ENCODE assay signal across 8 cellular contexts in the genomic region with DNA sequence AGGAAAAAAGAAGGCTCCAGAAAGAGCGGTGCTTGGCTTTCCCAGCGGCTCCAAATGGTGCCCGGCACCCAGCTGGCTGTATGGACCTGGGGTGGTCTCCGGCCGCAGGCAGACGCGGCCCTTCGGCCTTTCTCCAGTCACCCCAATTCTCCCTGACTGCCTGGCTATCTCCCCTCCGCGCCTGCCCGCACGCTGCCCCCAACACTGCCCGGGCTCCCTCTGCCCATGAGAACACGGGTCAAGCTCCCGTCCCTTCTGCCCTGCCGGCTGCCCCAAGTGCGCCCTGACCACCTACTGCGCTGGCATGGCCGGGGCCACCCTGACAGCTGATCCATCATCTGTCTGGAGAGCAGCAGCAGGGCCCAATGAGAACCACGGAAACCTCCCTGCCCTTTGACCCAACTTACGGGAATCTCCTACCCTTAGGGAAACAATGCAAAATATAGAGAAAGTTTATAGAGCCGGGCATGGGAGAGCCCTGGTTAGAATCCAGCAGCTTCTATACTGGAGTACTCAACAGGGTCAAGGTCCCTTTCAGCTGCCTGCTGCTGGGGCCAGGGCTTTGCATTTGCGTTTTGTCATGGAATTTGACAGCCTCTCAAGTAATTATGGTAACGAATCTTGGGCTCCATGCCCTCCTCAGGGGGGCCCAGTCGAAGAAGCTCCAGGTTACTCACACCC. TPM values are rescaled to one million over a fixed set of nuclear protein-coding genes. Genes with fewer than 3 reads are reported as not detected.
DNase-seq lines count a peak whose midpoint lies in the region; ATAC-seq and TF ChIP-seq lines count a peak whose summit lies in the region.

No MANE protein-coding gene starts in this region.

- no peak for TF ChIP-seq CTCF in tibial nerve (IDR thresholded peaks at IDR 0.05)

- H3K4me3 ChIP-seq in mucosa of rectum (ENCODE audit: low read length in 2 of 2) (peak overlapping the region; percentile 78 to 85), tibial nerve (peak overlapping the region; percentile 11 to 81 (median 52))

- H3K36me3 Mint-ChIP-seq in activated CD4-positive, alpha-beta T cell treated with anti-CD3 and anti-CD28 coated beads for 36 hours (ENCODE audit: low read depth), result peaks cover 8% of the 10 kb centered on the region
- H3K36me3 Mint-ChIP-seq in effector memory CD8-positive, alpha-beta T cell (ENCODE audit: insufficient read depth), result peaks cover 3% of the 10 kb centered on the region

- no peak for DNase-seq in activated CD4-positive, alpha-beta T cell treated with anti-CD3 and anti-CD28 coated beads for 36 hours
- no peak for DNase-seq in activated CD4-positive, alpha-beta T cell treated with anti-CD3 and anti-CD28 coated beads for 48 hours
- no peak for DNase-seq in effector memory CD8-positive, alpha-beta T cell
- DNase-seq in tibial nerve (ENCODE audit: low spot score in 2 of 2) (no peak), NCI-H82 treated with DMSO at 0.1 percent for 48 hours (lab: John Stamatoyannopoulos, UW; ENCODE audit: unreplicated experiment) (no peak), mucosa of gallbladder (ENCODE audit: low spot score) (no peak)

- 13 to 55% methylated on average over 1 to 23 of the region's 25 CpGs for WGBS in tibial nerve, 2 donors

- no peak for TF ChIP-seq POLR2A in tibial nerve (IDR thresholded peaks at IDR 0.05)

- TF ChIP-seq EP300 in tibial nerve (IDR thresholded peaks at IDR 0.05), result no peak

- H3K27ac ChIP-seq in mucosa of rectum (ENCODE audit: low read depth in 2 of 2, low read length in 2 of 2) (peak overlapping the region; percentile 95 to 98), tibial nerve (peak overlapping the region; percentile 81 to 96 (median 89))

- peaks cover 23% of the 10 kb centered on the region for H3K4me1 Mint-ChIP-seq in activated CD4-positive, alpha-beta T cell treated with anti-CD3 and anti-CD28 coated beads for 36 hours
- H3K4me1 Mint-ChIP-seq in effector memory CD8-positive, alpha-beta T cell (ENCODE audit: low read depth in 2 of 2), result peaks cover 13% of the 10 kb centered on the region in 2 donors

- H3K9ac ChIP-seq in mucosa of rectum (ENCODE audit: low read depth in 1 of 2, low read length in 2 of 2), result peak overlapping the region; percentile 77 to 90

- intact Hi-C loops in activated CD4-positive, alpha-beta T cell treated with anti-CD3 and anti-CD28 coated beads for 36 hours (cut with DNase I, micrococcal nuclease), result loop anchor here (1.0 to 2.0 kb wide), 3 partner anchors 10 to 80 kb away; a partner anchor contains a TSS

- H3K9me3 ChIP-seq in mucosa of rectum (ENCODE audit: control insufficient read depth in 2 of 2, low read length in 2 of 2) (no peaks in the 10 kb centered on the region), tibial nerve (no peaks in the 10 kb centered on the region)

- H3K27me3 ChIP-seq in mucosa of rectum (ENCODE audit: control insufficient read depth in 2 of 2, insufficient read depth in 2 of 2, low read length in 2 of 2) (no peaks in the 10 kb centered on the region), tibial nerve (no peaks in the 10 kb centered on the region)

- no peaks in the 10 kb centered on the region for H3K27me3 Mint-ChIP-seq in activated CD4-positive, alpha-beta T cell treated with anti-CD3 and anti-CD28 coated beads for 36 hours
- H3K27me3 Mint-ChIP-seq in effector memory CD8-positive, alpha-beta T cell, result no peaks in the 10 kb centered on the region

- ATAC-seq in activated CD4-positive, alpha-beta T cell treated with anti-CD3 and anti-CD28 coated beads for 36 hours, result no peak
- no peak for ATAC-seq in effector memory CD8-positive, alpha-beta T cell (replicated peaks)
- ATAC-seq in HG03378 (IDR thresholded peaks at IDR 0.05; ENCODE audit: unreplicated experiment), result no peak

- CTCF ChIA-PET in activated CD4-positive, alpha-beta T cell treated with anti-CD3 and anti-CD28 coated beads for 36 hours (lab: Charles Lee), result interaction anchor here (0.6 to 1.5 kb wide), 3 partner anchors 9 to 548 kb away, joined by 3 to 5 read pairs (median 3); no protein-coding TSS in a partner anchor

- H3K4me3 Mint-ChIP-seq in activated CD4-positive, alpha-beta T cell treated with anti-CD3 and anti-CD28 coated beads for 36 hours, result peak overlapping the region; percentile 81
- peak overlapping the region; percentile 40 to 82 for H3K4me3 Mint-ChIP-seq in effector memory CD8-positive, alpha-beta T cell

- no peaks in the 10 kb centered on the region for H3K9me3 Mint-ChIP-seq in activated CD4-positive, alpha-beta T cell treated with anti-CD3 and anti-CD28 coated beads for 36 hours (ENCODE audit: low read depth)
- H3K9me3 Mint-ChIP-seq in effector memory CD8-positive, alpha-beta T cell, result no peaks in the 10 kb centered on the region

- H3K4me1 ChIP-seq in mucosa of rectum (ENCODE audit: control insufficient read depth in 2 of 2, insufficient read depth in 2 of 2, low read length in 2 of 2) (peaks cover 7 to 14% of the 10 kb centered on the region in 2 donors), tibial nerve (peaks cover 0 to 21% (median 5%) of the 10 kb centered on the region in 4 donors)

- peak overlapping the region; percentile 90 for H3K27ac Mint-ChIP-seq in activated CD4-positive, alpha-beta T cell treated with anti-CD3 and anti-CD28 coated beads for 36 hours
- H3K27ac Mint-ChIP-seq in effector memory CD8-positive, alpha-beta T cell, result peak overlapping the region in 1 of 2 donors; percentile 86

- POLR2A ChIA-PET in activated CD4-positive, alpha-beta T cell treated with anti-CD3 and anti-CD28 coated beads for 36 hours (lab: Charles Lee), result interaction anchor here (1.3 kb wide), 1 partner anchor 30 kb away, joined by 4 read pairs; a partner anchor contains a TSS

- H3K36me3 ChIP-seq in mucosa of rectum (ENCODE audit: control insufficient read depth in 2 of 2, insufficient read depth in 2 of 2, low read length in 2 of 2), result no peaks in the 10 kb centered on the region
- no peaks in the 10 kb centered on the region for H3K36me3 ChIP-seq in tibial nerve

RNA-seq across cellular contexts. Expression of a gene that starts 1.2 kb away (rescaled TPM):
- 10 to 100 TPM; 27.6 to 30.5 TPM for total RNA-seq in activated CD4-positive, alpha-beta T cell treated with anti-CD3 and anti-CD28 coated beads for 36 hours
- 10 to 100 TPM; 40.9 to 76.5 (median 55.7) TPM for total RNA-seq in tibial nerve
- total RNA-seq in mucosa of gallbladder, result 75.3 TPM

RNA-seq across cellular contexts. Expression of a gene that starts 26.8 kb away (rescaled TPM):
- total RNA-seq in activated CD4-positive, alpha-beta T cell treated with anti-CD3 and anti-CD28 coated beads for 36 hours, result 10 to 100 TPM; 10.4 to 11.3 TPM
- total RNA-seq in tibial nerve (10 to 100 TPM; 17.8 to 40.6 (median 27.0) TPM), mucosa of gallbladder (32.2 TPM)

RNA-seq across cellular contexts. Expression of a gene that starts 29.4 kb away (rescaled TPM):
- 10 to 100 TPM; 63.1 to 72.5 TPM for total RNA-seq in activated CD4-positive, alpha-beta T cell treated with anti-CD3 and anti-CD28 coated beads for 36 hours
- total RNA-seq in tibial nerve, result 10 to 100 TPM; 30.6 to 89.7 (median 41.8) TPM
- total RNA-seq in mucosa of gallbladder, result 119 TPM

RNA-seq across cellular contexts. Expression of a gene that starts 30.2 kb away (rescaled TPM):
- total RNA-seq in activated CD4-positive, alpha-beta T cell treated with anti-CD3 and anti-CD28 coated beads for 36 hours, result 10 to 100 TPM; 32.7 to 33.0 TPM
- total RNA-seq in tibial nerve, result 10 to 100 TPM; 14.2 to 43.1 (median 29.0) TPM
- 31.2 TPM for total RNA-seq in mucosa of gallbladder

RNA-seq across cellular contexts. Expression of a gene that starts 30.8 kb away (rescaled TPM):
- 10 to 100 TPM; 45.2 to 47.6 TPM for total RNA-seq in activated CD4-positive, alpha-beta T cell treated with anti-CD3 and anti-CD28 coated beads for 36 hours
- total RNA-seq in tibial nerve (10 to 100 TPM; 39.0 to 58.5 (median 43.4) TPM), mucosa of gallbladder (38.2 TPM)
